ENCODE assay signal across 12 cellular contexts in the genomic region with DNA sequence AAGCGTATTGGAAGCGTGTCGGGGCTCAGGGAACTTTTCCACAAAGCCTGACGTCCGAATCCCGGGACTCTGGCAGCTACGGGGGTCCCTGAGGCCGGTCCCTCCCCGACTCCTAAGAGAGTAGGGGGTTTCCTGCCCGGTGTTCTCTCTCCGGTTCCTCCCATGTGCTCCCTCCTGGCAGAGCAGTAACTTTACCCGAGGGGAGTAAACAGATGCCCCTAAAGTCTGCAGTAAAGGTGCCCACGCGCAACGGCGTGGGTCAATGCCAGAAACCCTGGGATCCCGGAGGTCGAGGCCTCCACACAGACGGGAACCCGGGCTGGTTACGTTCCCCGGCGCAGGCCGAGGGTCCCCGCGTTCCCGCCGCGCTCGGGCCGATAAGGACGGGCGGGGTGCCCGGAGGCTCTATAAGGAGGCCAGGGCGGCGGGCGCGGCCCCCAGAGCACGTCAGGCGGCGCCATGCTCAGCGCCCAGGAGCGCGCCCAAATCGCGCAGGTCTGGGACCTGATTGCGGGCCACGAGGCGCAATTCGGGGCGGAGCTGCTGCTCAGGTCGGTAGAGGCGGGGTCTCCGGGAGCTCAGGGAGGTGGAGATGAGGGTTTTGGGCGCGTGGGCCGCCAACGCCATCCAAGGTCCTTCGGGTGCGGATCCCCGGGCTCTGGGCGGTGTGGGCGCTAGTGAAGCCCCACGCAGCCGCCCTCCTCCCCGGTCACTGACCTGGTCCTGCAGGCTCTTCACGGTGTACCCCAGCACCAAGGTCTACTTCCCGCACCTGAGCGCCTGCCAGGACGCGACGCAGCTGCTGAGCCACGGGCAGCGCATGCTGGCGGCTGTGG. TPM values are rescaled to one million over a fixed set of nuclear protein-coding genes. Genes with fewer than 3 reads are reported as not detected.
DNase-seq lines count a peak whose midpoint lies in the region; ATAC-seq, FAIRE-seq and TF ChIP-seq lines count a peak whose summit lies in the region.
"Had no signal": no experiment of that assay in that cellular context is flagged by ENCODE, and none has a peak within 500 bp of the region (broad histone marks: within the 10 kb centered on the region; RNA-seq: fewer than 3 reads in every experiment).

A gene with protein sequence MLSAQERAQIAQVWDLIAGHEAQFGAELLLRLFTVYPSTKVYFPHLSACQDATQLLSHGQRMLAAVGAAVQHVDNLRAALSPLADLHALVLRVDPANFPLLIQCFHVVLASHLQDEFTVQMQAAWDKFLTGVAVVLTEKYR (plus strand): TSS at position 440 of the 836 bp plus-strand sequence. CDS start 20 bp downstream, at position 460.

- CTCF ChIA-PET in CD4-positive, alpha-beta memory T cell (lab: Charles Lee; ENCODE audit: partially characterized antibody), result no interaction called here

- POLR2A ChIA-PET in CD4-positive, alpha-beta memory T cell (lab: Charles Lee; ENCODE audit: partially characterized antibody), result interaction anchor here (0.6 to 0.9 kb wide), 2 partner anchors 39 to 259 kb away, joined by 3 read pairs; a partner anchor contains a TSS

- peaks cover 37 to 44% of the 10 kb centered on the region in 2 donors for H3K27me3 Mint-ChIP-seq in CD4-positive, alpha-beta memory T cell
- H3K27me3 Mint-ChIP-seq in IgD-negative memory B cell (peaks cover 42% of the 10 kb centered on the region), endodermal cell (ENCODE audit: insufficient read depth) (peaks cover 72% of the 10 kb centered on the region)

- H3K4me3 Mint-ChIP-seq in CD4-positive, alpha-beta memory T cell, result peak within 1 kb of the TSS in 7 of 8 donors; percentile 20 to 69 (median 63)
- peak within 1 kb of the TSS; percentile 59 to 68 (median 66) for H3K4me3 Mint-ChIP-seq in IgD-negative memory B cell
- peak within 1 kb of the TSS; percentile 37 for H3K4me3 Mint-ChIP-seq in endodermal cell

- H3K27ac Mint-ChIP-seq in CD4-positive, alpha-beta memory T cell, result peak within 1 kb of the TSS in 3 of 7 donors; percentile 20 to 77 (median 75)
- H3K27ac Mint-ChIP-seq in IgD-negative memory B cell (peak within 1 kb of the TSS; percentile 23 to 62 (median 42)), endodermal cell (no peak within 1 kb of the TSS)

- peaks cover 22% of the 10 kb centered on the region for H3K4me1 ChIP-seq in CD4-positive, alpha-beta memory T cell (ENCODE audit: insufficient read depth, low read length)
- H3K4me1 ChIP-seq in endodermal cell (ENCODE audit: control insufficient read depth, insufficient read depth, low read length) (no peaks in the 10 kb centered on the region), colonic mucosa (no peaks in the 10 kb centered on the region)

- no peak for DNase-seq in CD4-positive, alpha-beta memory T cell
- DNase-seq in endodermal cell (peak; percentile 54), occipital lobe (lab: John Stamatoyannopoulos, UW) (no peak), HTR-8/SVneo (ENCODE audit: insufficient read length, low spot score) (no peak), colonic mucosa (no peak)
- DNase-seq: activated CD8-positive, alpha-beta memory T cell treated with anti-CD3 and anti-CD28 coated beads, Interleukin-2, amount 50 U/mL, for 48 hours had no signal

- no peak within 1 kb of the TSS for H3K27ac ChIP-seq in CD4-positive, alpha-beta memory T cell (ENCODE audit: low read depth, low read length)
- H3K27ac ChIP-seq in endodermal cell (ENCODE audit: low read depth, low read length) (no peak within 1 kb of the TSS), colonic mucosa (no peak within 1 kb of the TSS)
- H3K27ac ChIP-seq: RWPE1 had no signal

- no peaks in the 10 kb centered on the region for H3K36me3 ChIP-seq in CD4-positive, alpha-beta memory T cell (ENCODE audit: insufficient read depth, low read length)
- H3K36me3 ChIP-seq in endodermal cell (ENCODE audit: control insufficient read depth, insufficient read depth, low read length), result no peaks in the 10 kb centered on the region
- H3K36me3 ChIP-seq in colonic mucosa, result no peaks in the 10 kb centered on the region

- WGBS in endodermal cell (ENCODE audit: insufficient coverage in 1 of 2, insufficient read length in 1 of 2), 2 experiments, result 4 to 6% methylated on average over 47 to 75 of the region's 75 CpGs

- TF ChIP-seq CTCF in endodermal cell (conservative IDR thresholded peaks at IDR 0.05) (no peak), colonic mucosa (IDR thresholded peaks at IDR 0.05) (no peak)

- ATAC-seq in HG03460 (IDR thresholded peaks at IDR 0.05; ENCODE audit: unreplicated experiment), result no peak

- no peaks in the 10 kb centered on the region for H3K9me3 ChIP-seq in CD4-positive, alpha-beta memory T cell (ENCODE audit: control insufficient read depth in 1 of 2, low read length in 2 of 2)
- H3K9me3 ChIP-seq in endodermal cell (ENCODE audit: control insufficient read depth, low read length) (no peaks in the 10 kb centered on the region), colonic mucosa (no peaks in the 10 kb centered on the region)

- H3K9ac ChIP-seq in endodermal cell (ENCODE audit: extremely low read depth, low read length, poor library complexity, severe bottlenecking) (no peak within 1 kb of the TSS), colonic mucosa (ENCODE audit: low read depth in 2 of 2, low read length in 2 of 2) (no peak within 1 kb of the TSS)

- peaks cover 29% of the 10 kb centered on the region for H3K27me3 ChIP-seq in CD4-positive, alpha-beta memory T cell (ENCODE audit: insufficient read depth, low read length)
- H3K27me3 ChIP-seq in endodermal cell (ENCODE audit: control insufficient read depth, insufficient read depth, low read length, poor library complexity, severe bottlenecking), result peaks cover 85% of the 10 kb centered on the region
- H3K27me3 ChIP-seq in colonic mucosa, result peaks cover 35% of the 10 kb centered on the region

- no peaks in the 10 kb centered on the region for H3K36me3 Mint-ChIP-seq in CD4-positive, alpha-beta memory T cell
- H3K36me3 Mint-ChIP-seq in IgD-negative memory B cell (no peaks in the 10 kb centered on the region), endodermal cell (ENCODE audit: low read depth) (no peaks in the 10 kb centered on the region)

- H3K9me3 Mint-ChIP-seq in CD4-positive, alpha-beta memory T cell, result peaks cover 0 to 1% (median 0%) of the 10 kb centered on the region in 8 donors
- H3K9me3 Mint-ChIP-seq in IgD-negative memory B cell (no peaks in the 10 kb centered on the region), endodermal cell (no peaks in the 10 kb centered on the region)

- FAIRE-seq in HTR-8/SVneo (lab: Jason Lieb, UNC), result no peak

- no peak within 1 kb of the TSS for H3K4me3 ChIP-seq in CD4-positive, alpha-beta memory T cell (ENCODE audit: low read length in 2 of 2)
- H3K4me3 ChIP-seq in endodermal cell (ENCODE audit: low read length) (no peak within 1 kb of the TSS), colonic mucosa (no peak within 1 kb of the TSS)

- intact Hi-C loops in CD4-positive, alpha-beta memory T cell (cut with micrococcal nuclease), result no loop called here
- intact Hi-C loops in colonic mucosa (cut with DNase I), result no loop called here

- H3K4me1 Mint-ChIP-seq in CD4-positive, alpha-beta memory T cell, result peaks cover 1 to 15% (median 5%) of the 10 kb centered on the region in 4 donors
- peaks cover 0 to 2% (median 1%) of the 10 kb centered on the region in 3 donors for H3K4me1 Mint-ChIP-seq in IgD-negative memory B cell
- H3K4me1 Mint-ChIP-seq in endodermal cell, result peaks cover 5% of the 10 kb centered on the region

RNA-seq across cellular contexts. Expression of the gene that starts here (rescaled TPM):
- total RNA-seq in CD4-positive, alpha-beta memory T cell, result not detected
- polyA plus RNA-seq in CD4-positive, alpha-beta memory T cell, result not detected
- polyA plus RNA-seq in IgD-negative memory B cell, result not detected
- total RNA-seq in endodermal cell (not detected), occipital lobe (15.0 TPM), colonic mucosa (not detected)
- not detected for polyA plus RNA-seq in endodermal cell (2013, experiment 1 of 2)
- not detected for polyA plus RNA-seq in endodermal cell (2013, experiment 2 of 2)
- total RNA-seq: M059J, myocyte had no signal
- polyA plus RNA-seq: esophagus had no signal

Comparison
In these comparisons a context has a peak if more than half of its experiments do, and no peak if none do; other contexts are left out.
1. Peak in DNase-seq in endodermal cell; RNA of the gene not detected or under 1 TPM.